In genomic region chr2:27409321-27410073, GRCh38 we compare ENCODE assay signal across 8 cellular contexts. TPM values are rescaled to one million over a fixed set of nuclear protein-coding genes. Genes with fewer than 3 reads are reported as not detected.
A peak's percentile ranks its signal among the peaks of the same experiment; 100 is the strongest.
DNase-seq lines count a peak whose midpoint lies in the region; ATAC-seq and TF ChIP-seq lines count a peak whose summit lies in the region.

A gene with protein sequence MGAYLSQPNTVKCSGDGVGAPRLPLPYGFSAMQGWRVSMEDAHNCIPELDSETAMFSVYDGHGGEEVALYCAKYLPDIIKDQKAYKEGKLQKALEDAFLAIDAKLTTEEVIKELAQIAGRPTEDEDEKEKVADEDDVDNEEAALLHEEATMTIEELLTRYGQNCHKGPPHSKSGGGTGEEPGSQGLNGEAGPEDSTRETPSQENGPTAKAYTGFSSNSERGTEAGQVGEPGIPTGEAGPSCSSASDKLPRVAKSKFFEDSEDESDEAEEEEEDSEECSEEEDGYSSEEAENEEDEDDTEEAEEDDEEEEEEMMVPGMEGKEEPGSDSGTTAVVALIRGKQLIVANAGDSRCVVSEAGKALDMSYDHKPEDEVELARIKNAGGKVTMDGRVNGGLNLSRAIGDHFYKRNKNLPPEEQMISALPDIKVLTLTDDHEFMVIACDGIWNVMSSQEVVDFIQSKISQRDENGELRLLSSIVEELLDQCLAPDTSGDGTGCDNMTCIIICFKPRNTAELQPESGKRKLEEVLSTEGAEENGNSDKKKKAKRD (minus strand): TSS chr2:27409591. CDS start chr2:27409422, 169 bp downstream.

- H3K27me3 Mint-ChIP-seq in activated naive CD4-positive, alpha-beta T cell treated with anti-CD3 and anti-CD28 coated beads, Interleukin-2, amount 50 U/mL, for 24 hours: peaks cover 2% of the 10 kb centered on the region

- ATAC-seq in HG02610 (IDR thresholded peaks at IDR 0.05; ENCODE audit: unreplicated experiment) (peak; percentile 96), SK-N-SH treated with all-trans-retinoic acid at 6 μM for 48 hours (peak; percentile 97), omental fat pad (ENCODE audit: low FRiP score) (peak; percentile 100)

- peaks cover 35% of the 10 kb centered on the region for H3K4me1 Mint-ChIP-seq in activated naive CD4-positive, alpha-beta T cell treated with anti-CD3 and anti-CD28 coated beads, Interleukin-2, amount 50 U/mL, for 24 hours

- H3K27ac Mint-ChIP-seq in activated naive CD4-positive, alpha-beta T cell treated with anti-CD3 and anti-CD28 coated beads, Interleukin-2, amount 50 U/mL, for 24 hours: peak within 1 kb of the TSS; percentile 96

- peak within 1 kb of the TSS; percentile 96 for H3K4me3 Mint-ChIP-seq in activated naive CD4-positive, alpha-beta T cell treated with anti-CD3 and anti-CD28 coated beads, Interleukin-2, amount 50 U/mL, for 24 hours

- peaks cover 6% of the 10 kb centered on the region for H3K36me3 Mint-ChIP-seq in activated naive CD4-positive, alpha-beta T cell treated with anti-CD3 and anti-CD28 coated beads, Interleukin-2, amount 50 U/mL, for 24 hours

- POLR2A ChIA-PET in GM10248 (lab: Yijun Ruan, JAX): interaction anchor here (0.6 to 2.1 kb wide), 6 partner anchors 11 to 358 kb away, joined by 3 to 12 read pairs (median 4); partner anchors contain the start of genes AGBL5, CCDC121, GPN1 and NRBP1

- TF ChIP-seq CTCF in GM10248 (IDR thresholded peaks at IDR 0.05; ENCODE audit: control extremely low read depth, extremely low read depth, low read depth, missing control alignments) (no peak), omental fat pad (IDR thresholded peaks at IDR 0.05) (no peak)

- H3K9me3 Mint-ChIP-seq in activated naive CD4-positive, alpha-beta T cell treated with anti-CD3 and anti-CD28 coated beads, Interleukin-2, amount 50 U/mL, for 24 hours: no peaks in the 10 kb centered on the region

- DNase-seq in GM10248 (ENCODE audit: extremely low spot score) (peak; percentile 98), NCI-H1092 treated with DMSO at 0.1 percent for 48 hours (lab: John Stamatoyannopoulos, UW) (peak; percentile 88), globus pallidus (ENCODE audit: low spot score) (peak; percentile 94), omental fat pad (ENCODE audit: low spot score) (peak; percentile 78)

- peak within 1 kb of the TSS; percentile 83 for H3K27ac ChIP-seq in temporal lobe (ENCODE audit: low read depth, low read length)

- CTCF ChIA-PET in GM10248 (lab: Yijun Ruan, JAX): interaction anchor here (0.7 to 1.8 kb wide), 9 partner anchors 9 to 274 kb away, joined by 3 to 14 read pairs (median 3); partner anchors contain the start of genes EIF2B4 and NRBP1

TF ChIP-seq in SK-N-SH treated with all-trans-retinoic acid at 6 μM for 48 hours, 23 proteins besides CTCF, POLR2A, EP300 and RAD21:
- TF ChIP-seq SNAI2 (CRISPR knock-in tag; IDR thresholded peaks at IDR 0.05): peak; percentile 68; the same call in 1 of the 2 replicates
- TF ChIP-seq CSDC2 (CRISPR knock-in tag; IDR thresholded peaks at IDR 0.05): peak; percentile 45; the same call in 1 of the 2 replicates
- 0 out of 2 replicates have a peak, but pooled peaks have one; percentile 16 for TF ChIP-seq ZFP3 (CRISPR knock-in tag; IDR thresholded peaks at IDR 0.05)
- TF ChIP-seq CSRNP3 (CRISPR knock-in tag; IDR thresholded peaks at IDR 0.05): 0 out of 2 replicates have a peak, but pooled peaks have one; percentile 29
- no peak for TF ChIP-seq ZNF70 (CRISPR knock-in tag; IDR thresholded peaks at IDR 0.05)
- peak; percentile 53; the same call in 1 of the 2 replicates for TF ChIP-seq GLIS3 (CRISPR knock-in tag; IDR thresholded peaks at IDR 0.05)
- TF ChIP-seq, protein P1, sequence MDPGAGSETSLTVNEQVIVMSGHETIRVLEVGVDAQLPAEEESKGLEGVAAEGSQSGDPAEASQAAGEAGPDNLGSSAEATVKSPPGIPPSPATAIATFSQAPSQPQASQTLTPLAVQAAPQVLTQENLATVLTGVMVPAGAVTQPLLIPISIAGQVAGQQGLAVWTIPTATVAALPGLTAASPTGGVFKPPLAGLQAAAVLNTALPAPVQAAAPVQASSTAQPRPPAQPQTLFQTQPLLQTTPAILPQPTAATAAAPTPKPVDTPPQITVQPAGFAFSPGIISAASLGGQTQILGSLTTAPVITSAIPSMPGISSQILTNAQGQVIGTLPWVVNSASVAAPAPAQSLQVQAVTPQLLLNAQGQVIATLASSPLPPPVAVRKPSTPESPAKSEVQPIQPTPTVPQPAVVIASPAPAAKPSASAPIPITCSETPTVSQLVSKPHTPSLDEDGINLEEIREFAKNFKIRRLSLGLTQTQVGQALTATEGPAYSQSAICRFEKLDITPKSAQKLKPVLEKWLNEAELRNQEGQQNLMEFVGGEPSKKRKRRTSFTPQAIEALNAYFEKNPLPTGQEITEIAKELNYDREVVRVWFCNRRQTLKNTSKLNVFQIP (CRISPR knock-in tag; IDR thresholded peaks at IDR 0.05; ENCODE audit: borderline replicate concordance, low read depth): peak; percentile 74; the same call in 1 of the 2 replicates
- no peak for TF ChIP-seq BACH2 (CRISPR knock-in tag; IDR thresholded peaks at IDR 0.05; ENCODE audit: borderline replicate concordance)

RNA-seq across cellular contexts. Expression of the gene that starts here (rescaled TPM):
- total RNA-seq in omental fat pad (10 to 100 TPM; 44.6 to 71.9 (median 60.4) TPM), temporal lobe (47.7 TPM)

Comparison
In these comparisons a context has a peak if more than half of its experiments do, and no peak if none do; other contexts are left out.
1. Peak in every context shown above with its lines: DNase-seq, ATAC-seq and H3K27ac ChIP-seq.